ENCODE assay signal across 1 cellular context in the genomic region with DNA sequence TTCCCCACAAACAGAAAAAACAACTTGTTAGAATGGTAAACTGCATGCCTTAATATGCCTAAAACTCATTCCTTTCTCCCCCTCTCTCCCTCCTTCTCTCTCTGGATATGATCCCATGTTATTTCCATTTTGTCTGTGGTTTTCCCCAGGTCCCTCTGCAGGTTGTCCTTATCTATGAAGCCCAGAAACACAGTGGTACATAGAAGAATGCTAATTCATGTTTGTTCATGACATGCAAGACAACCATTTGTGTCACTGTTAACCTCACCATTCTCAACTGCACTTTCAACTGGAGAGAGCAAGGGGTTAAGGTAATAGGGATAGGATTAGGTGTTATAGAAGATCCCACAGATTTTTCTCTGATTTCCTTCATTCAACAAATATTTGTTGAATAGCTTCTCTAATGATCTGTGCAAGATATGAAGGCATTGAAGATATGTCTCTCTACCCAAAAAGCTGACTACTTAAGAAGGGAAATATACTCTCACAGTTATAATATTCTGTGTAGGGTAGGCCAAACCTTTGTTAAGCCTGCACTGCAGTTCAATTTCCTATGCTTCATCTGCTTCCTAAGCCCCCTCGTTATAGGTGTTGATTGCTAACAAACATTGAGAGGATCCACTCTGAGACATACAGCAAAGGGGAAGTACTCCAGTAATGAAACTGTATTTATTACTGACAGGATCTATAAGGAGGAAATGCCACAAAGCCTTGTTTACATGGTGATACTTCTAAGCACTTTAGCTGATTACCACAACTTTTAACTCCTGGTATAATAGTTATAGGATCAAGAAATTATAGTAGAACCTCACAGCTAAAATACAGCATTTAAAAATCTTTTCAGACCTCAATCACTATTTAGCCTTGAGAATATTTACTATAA.
TF ChIP-seq lines count a peak whose summit lies in the region.

No MANE protein-coding gene starts in this region.

TF ChIP-seq in HCT116, 20 proteins besides CTCF, POLR2A, EP300 and RAD21 (continued from another document):
- TF ChIP-seq, protein P1, sequence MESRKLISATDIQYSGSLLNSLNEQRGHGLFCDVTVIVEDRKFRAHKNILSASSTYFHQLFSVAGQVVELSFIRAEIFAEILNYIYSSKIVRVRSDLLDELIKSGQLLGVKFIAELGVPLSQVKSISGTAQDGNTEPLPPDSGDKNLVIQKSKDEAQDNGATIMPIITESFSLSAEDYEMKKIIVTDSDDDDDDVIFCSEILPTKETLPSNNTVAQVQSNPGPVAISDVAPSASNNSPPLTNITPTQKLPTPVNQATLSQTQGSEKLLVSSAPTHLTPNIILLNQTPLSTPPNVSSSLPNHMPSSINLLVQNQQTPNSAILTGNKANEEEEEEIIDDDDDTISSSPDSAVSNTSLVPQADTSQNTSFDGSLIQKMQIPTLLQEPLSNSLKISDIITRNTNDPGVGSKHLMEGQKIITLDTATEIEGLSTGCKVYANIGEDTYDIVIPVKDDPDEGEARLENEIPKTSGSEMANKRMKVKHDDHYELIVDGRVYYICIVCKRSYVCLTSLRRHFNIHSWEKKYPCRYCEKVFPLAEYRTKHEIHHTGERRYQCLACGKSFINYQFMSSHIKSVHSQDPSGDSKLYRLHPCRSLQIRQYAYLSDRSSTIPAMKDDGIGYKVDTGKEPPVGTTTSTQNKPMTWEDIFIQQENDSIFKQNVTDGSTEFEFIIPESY (IDR thresholded peaks at IDR 0.05; ENCODE audit: extremely low read depth, insufficient replicate concordance, low read length), result no peak
- no peak for TF ChIP-seq JUND (IDR thresholded peaks at IDR 0.05)
- TF ChIP-seq EGR1 (IDR thresholded peaks at IDR 0.05; ENCODE audit: low read depth), result no peak
